Comparison of ENCODE assay signal across 24 cellular contexts in the genomic region with DNA sequence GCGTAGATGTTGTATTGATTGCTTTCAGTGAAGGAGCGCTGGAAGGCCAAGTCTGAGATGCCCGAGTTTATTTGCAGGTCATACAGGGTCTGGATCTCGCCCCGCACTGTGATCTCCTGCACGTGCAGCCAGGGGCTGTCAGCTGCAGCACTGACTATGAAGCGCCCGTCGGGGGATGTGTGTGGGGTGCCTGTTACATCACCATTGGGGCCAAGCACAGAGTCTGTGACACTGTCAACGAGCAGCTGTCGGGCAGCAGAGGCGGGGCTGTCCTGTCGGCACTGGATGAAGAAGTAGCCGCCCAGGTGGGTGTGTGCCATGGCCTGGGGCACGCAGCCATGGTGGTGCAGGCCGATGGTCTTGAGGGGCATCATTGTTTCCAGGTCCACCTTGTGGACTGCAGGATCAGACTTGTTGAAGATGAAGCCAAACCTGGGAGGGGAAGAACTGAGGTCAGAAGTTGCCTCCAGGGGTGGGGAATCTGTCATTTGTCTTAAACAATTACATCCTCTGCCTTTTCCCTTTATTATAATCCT.
"Had no signal": no experiment of that assay in that cellular context is flagged by ENCODE, and none has a peak within 500 bp of the region (broad histone marks: within the 10 kb centered on the region; RNA-seq: fewer than 3 reads in every experiment).

No MANE protein-coding gene starts in this region.

- H3K27ac ChIP-seq: dorsolateral prefrontal cortex, gastrocnemius medialis, heart right ventricle, psoas muscle, spleen, testis, tibial nerve, upper lobe of right lung had no signal

- H3K9me3 ChIP-seq: gastrocnemius medialis, heart right ventricle, psoas muscle, testis, upper lobe of right lung had no signal

- H3K36me3 ChIP-seq: gastrocnemius medialis, heart right ventricle, spleen, tibial nerve, upper lobe of right lung had no signal

- H3K4me1 ChIP-seq: gastrocnemius medialis, heart right ventricle, psoas muscle, spleen, testis, tibial nerve, upper lobe of right lung had no signal

- DNase-seq: cortex of kidney; dorsolateral prefrontal cortex; effector CD8-positive, alpha-beta T cell; gastrocnemius medialis; heart right ventricle; hypothalamus; islet precursor cell; left ventricle myocardium superior; mesenchymal stem cell; midbrain; naive B cell; occipital lobe; psoas muscle; retina; spleen; stimulated activated CD4-positive, alpha-beta T cell treated with anti-CD3 and anti-CD28 coated beads, Interleukin-15, amount 100 ng/mL, for 24 hours; stimulated activated CD4-positive, alpha-beta T cell treated with anti-CD3 and anti-CD28 coated beads, Interleukin-1b, Interleukin-23, amount 100 ng/mL, for 48 hours; stimulated activated CD4-positive, alpha-beta T cell treated with anti-CD3 and anti-CD28 coated beads, Interleukin-4, amount 100 ng/mL, for 4 hours; stimulated activated naive B cell treated with anti-CD40 and anti-IgM and Interleukin-4, amounts not matched to agents 10 μg/mL and 1 μg/mL and 100 μg/mL, for 72 hours; stimulated activated naive CD8-positive, alpha-beta T cell treated with anti-CD3 and anti-CD28 coated beads, Interleukin-15, amount 100 ng/mL, for 72 hours; testis; upper lobe of right lung had no signal

- H3K4me3 ChIP-seq: dorsolateral prefrontal cortex, gastrocnemius medialis, heart right ventricle, lung, psoas muscle, spleen, testis, tibial nerve, upper lobe of right lung had no signal
